ENCODE assay signal across 8 cellular contexts in the genomic region with DNA sequence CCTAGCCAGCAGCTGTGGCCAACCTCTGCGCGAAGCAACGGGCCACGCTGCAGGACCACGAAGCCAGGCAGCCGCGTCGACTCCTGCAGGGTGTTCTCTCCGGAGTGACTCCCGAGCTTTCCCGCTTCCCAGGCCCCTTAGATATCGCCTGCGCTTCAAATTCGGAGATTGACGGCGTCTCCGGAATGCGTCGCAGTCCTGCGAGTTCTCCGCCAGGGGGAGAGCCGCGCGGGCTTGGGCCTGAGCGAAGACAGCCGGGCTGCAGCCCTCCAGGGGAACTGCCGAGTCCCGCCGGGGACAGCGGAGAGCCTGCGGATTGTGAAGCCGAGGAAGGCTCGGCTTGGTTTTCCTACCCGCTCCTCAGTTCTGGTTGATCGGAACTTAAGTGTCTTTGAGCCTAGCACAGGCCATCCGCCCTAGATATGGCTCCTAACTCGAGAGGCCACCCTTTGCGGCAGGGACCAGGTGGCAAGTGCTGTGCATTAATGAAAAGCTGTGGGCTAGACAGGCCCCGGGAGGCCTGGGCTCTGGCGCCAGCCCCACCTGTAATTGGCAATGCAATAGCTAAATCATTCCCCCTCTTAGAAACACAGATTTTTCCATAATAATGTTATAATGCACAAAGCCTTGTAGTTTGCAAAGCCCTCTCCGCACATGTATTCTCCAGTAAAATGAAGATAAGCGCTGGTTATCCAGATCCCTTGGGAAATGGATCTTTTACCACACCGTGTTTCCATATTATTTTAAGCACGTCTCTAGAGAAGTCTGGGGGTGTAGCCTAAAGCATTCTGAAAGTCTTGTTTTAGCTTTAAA. TPM values are rescaled to one million over a fixed set of nuclear protein-coding genes. Genes with fewer than 3 reads are reported as not detected.
A peak's percentile ranks its signal among the peaks of the same experiment; 100 is the strongest.
DNase-seq lines count a peak whose midpoint lies in the region; ATAC-seq and TF ChIP-seq lines count a peak whose summit lies in the region.

No MANE protein-coding gene starts in this region.

- CTCF ChIA-PET in Panc1 (lab: Charles Lee), result no interaction called here

- POLR2A ChIA-PET in Panc1 (lab: Charles Lee), result no interaction called here

- ATAC-seq in GM21723 (IDR thresholded peaks at IDR 0.05; ENCODE audit: unreplicated experiment), result peak; percentile 93
- ATAC-seq in Panc1, result peak; percentile 96
- peak; percentile 85 to 87 for ATAC-seq in natural killer cell treated with Interleukin-12 subunit alpha and Interleukin-12 subunit beta and Interleukin-15 and Interleukin-18, amount 100 ng/mL, for 72 hours

- H3K4me1 ChIP-seq in Panc1 (ENCODE audit: control insufficient read depth, insufficient read depth, low read length), result no peaks in the 10 kb centered on the region

- no peaks in the 10 kb centered on the region for H3K36me3 Mint-ChIP-seq in natural killer cell treated with Interleukin-12 subunit alpha and Interleukin-12 subunit beta and Interleukin-15 and Interleukin-18, amount 100 ng/mL, for 72 hours

- peaks cover 0 to 14% of the 10 kb centered on the region in 2 donors for H3K4me1 Mint-ChIP-seq in natural killer cell treated with Interleukin-12 subunit alpha and Interleukin-12 subunit beta and Interleukin-15 and Interleukin-18, amount 100 ng/mL, for 72 hours (ENCODE audit: low read depth in 2 of 2)

- H3K4me3 Mint-ChIP-seq in natural killer cell treated with Interleukin-12 subunit alpha and Interleukin-12 subunit beta and Interleukin-15 and Interleukin-18, amount 100 ng/mL, for 72 hours, result peak overlapping the region; percentile 77

- peaks cover 14 to 36% of the 10 kb centered on the region in 2 donors for H3K27me3 Mint-ChIP-seq in natural killer cell treated with Interleukin-12 subunit alpha and Interleukin-12 subunit beta and Interleukin-15 and Interleukin-18, amount 100 ng/mL, for 72 hours

- no peaks in the 10 kb centered on the region for H3K9me3 ChIP-seq in Panc1 (ENCODE audit: control insufficient read depth, insufficient read depth, low read depth, low read length)

- intact Hi-C loops in Panc1 (cut with micrococcal nuclease; ENCODE audit: unreplicated experiment), result loop anchor here (2.0 to 5.0 kb wide), 2 partner anchors 206 to 244 kb away; no protein-coding TSS in a partner anchor

- DNase-seq in DMS153 treated with DMSO at 0.1 percent for 48 hours (lab: John Stamatoyannopoulos, UW; ENCODE audit: unreplicated experiment) (peak; percentile 71), Panc1 (ENCODE audit: low read depth, low spot score) (peak; percentile 10), fibroblast of the aortic adventitia (ENCODE audit: low read depth) (peak; percentile 87)
- peak; percentile 70 for DNase-seq in Jurkat, Clone E6-1 (ENCODE audit: low read depth, low spot score)
- peak; percentile 37 for DNase-seq in activated T-helper 9 cell treated with anti-CD3 and anti-CD28 coated beads, Interleukin-2, amount 50 U/mL, for 16 hours (ENCODE audit: low read depth)
- peak; percentile 74 for DNase-seq in natural killer cell treated with Interleukin-12 subunit alpha and Interleukin-12 subunit beta and Interleukin-15 and Interleukin-18, amount 100 ng/mL, for 72 hours (ENCODE audit: low spot score)
- peak; percentile 58 for DNase-seq in stimulated activated naive CD4-positive, alpha-beta T cell treated with Interleukin-2 at 50 U/mL for 16 hours (lab: John Stamatoyannopoulos, UW)

- peaks cover 5% of the 10 kb centered on the region; the same call in 1 of the 2 replicates for H3K27me3 ChIP-seq in Panc1 (ENCODE audit: control insufficient read depth, insufficient read depth, low read length)

- in situ Hi-C loops in Panc1 (cut with HindIII; ENCODE audit: low pct_unique_long_range_greater_than_20kb, low sequenced_read_pairs), result no loop called here

- no peaks in the 10 kb centered on the region for H3K36me3 ChIP-seq in Panc1 (ENCODE audit: control insufficient read depth, insufficient read depth, low read length)

- no peaks in the 10 kb centered on the region for H3K9me3 Mint-ChIP-seq in natural killer cell treated with Interleukin-12 subunit alpha and Interleukin-12 subunit beta and Interleukin-15 and Interleukin-18, amount 100 ng/mL, for 72 hours

- H3K27ac ChIP-seq in Panc1 (ENCODE audit: low read length), result no peak overlapping the region

- H3K27ac Mint-ChIP-seq in natural killer cell treated with Interleukin-12 subunit alpha and Interleukin-12 subunit beta and Interleukin-15 and Interleukin-18, amount 100 ng/mL, for 72 hours, result no peak overlapping the region

- TF ChIP-seq CTCF in Panc1 (IDR thresholded peaks at IDR 0.05) (peak; percentile 84), fibroblast of the aortic adventitia (IDR thresholded peaks at IDR 0.05; ENCODE audit: insufficient read depth, low read length) (peak; percentile 93)

- no TSS peak for BruUV-seq in Panc1 (replicated peaks; lab: Mats Ljungman, UMichigan)

- H3K4me3 ChIP-seq in Jurkat, Clone E6-1 (ENCODE audit: low read length), result peak overlapping the region; percentile 68
- H3K4me3 ChIP-seq in Panc1 (ENCODE audit: low read depth in 2 of 2, low read length in 2 of 2) (peak overlapping the region; percentile 43 to 44), fibroblast of the aortic adventitia (ENCODE audit: low read depth, low read length) (peak overlapping the region; percentile 77)

RNA-seq across cellular contexts. Expression of gene APBA1, which starts 0.9 kb away (rescaled TPM):
- polyA plus RNA-seq in Jurkat, Clone E6-1 (2012; ENCODE audit: insufficient read depth, insufficient read length), result 2.0 TPM
- total RNA-seq in Panc1 (2021; ENCODE audit: unreplicated experiment), result 0.05 TPM
- polyA plus RNA-seq in Panc1 (2012; ENCODE audit: insufficient read length), result not detected
- total RNA-seq in fibroblast of the aortic adventitia (ENCODE audit: low replicate concordance), result 2.7 and 12.4 TPM in 2 replicates
- 1 to 10 TPM in 1 of 2 donors, under 1 TPM in 1; 0.57 to 1.3 TPM for total RNA-seq in natural killer cell treated with Interleukin-12 subunit alpha and Interleukin-12 subunit beta and Interleukin-15 and Interleukin-18, amount 100 ng/mL, for 72 hours

Comparison
In these comparisons a context has a peak if more than half of its experiments do, and no peak if none do; other contexts are left out.
1. DNase-seq: peak in every context shown above with its lines; median percentile 87 in fibroblast of the aortic adventitia; 74 in natural killer cell treated with Interleukin-12 subunit alpha and Interleukin-12 subunit beta and Interleukin-15 and Interleukin-18, amount 100 ng/mL, for 72 hours; 71 in DMS153 treated with DMSO at 0.1 percent for 48 hours; 70 in Jurkat, Clone E6-1; 58 in stimulated activated naive CD4-positive, alpha-beta T cell treated with Interleukin-2 at 50 U/mL for 16 hours; 37 in activated T-helper 9 cell treated with anti-CD3 and anti-CD28 coated beads, Interleukin-2, amount 50 U/mL, for 16 hours; 10 in Panc1.